9 cellular contexts compared by ENCODE assay signal in genomic region chr9:114484854-114485443, GRCh38. TPM values are rescaled to one million over a fixed set of nuclear protein-coding genes. Genes with fewer than 3 reads are reported as not detected.
DNase-seq lines count a peak whose midpoint lies in the region; ATAC-seq and TF ChIP-seq lines count a peak whose summit lies in the region.
"Had no signal": no experiment of that assay in that cellular context is flagged by ENCODE, and none has a peak within 500 bp of the region (broad histone marks: within the 10 kb centered on the region; RNA-seq: fewer than 3 reads in every experiment).

No MANE protein-coding gene starts in this region.

- no peaks in the 10 kb centered on the region for H3K9me3 Mint-ChIP-seq in activated B cell treated with CpG ODN at 0.5 μM for 24 hours
- H3K9me3 Mint-ChIP-seq: naive B cell had no signal

- intact Hi-C loops in activated B cell treated with CpG ODN at 0.5 μM for 24 hours (cut with micrococcal nuclease) (loop anchor here (5.0 kb wide), 2 partner anchors 52 to 148 kb away; no protein-coding TSS in a partner anchor), ovary (cut with DNase I) (loop anchor here in 1 of 4 donors (10.0 kb wide), 1 partner anchor 60 kb away; no protein-coding TSS in a partner anchor)

- peak overlapping the region; percentile 67 for H3K27ac Mint-ChIP-seq in activated B cell treated with CpG ODN at 0.5 μM for 24 hours

- H3K9me3 ChIP-seq in ovary: no peaks in the 10 kb centered on the region

- 68 to 71% (median 68%) methylated on average over 8 of the region's 8 CpGs for WGBS in ovary, 3 donors

- H3K27me3 Mint-ChIP-seq in activated B cell treated with CpG ODN at 0.5 μM for 24 hours: no peaks in the 10 kb centered on the region

- no peak for TF ChIP-seq EP300 in ovary (IDR thresholded peaks at IDR 0.05)

- DNase-seq in activated B cell treated with CpG ODN at 0.5 μM for 24 hours: no peak
- DNase-seq in epithelial cell of prostate (ENCODE audit: low read depth, low spot score): peak; percentile 50
- no peak for DNase-seq in midbrain (lab: John Stamatoyannopoulos, UW)
- no peak for DNase-seq in amniotic stem cell (lab: John Stamatoyannopoulos, UW)
- DNase-seq in ovary: no peak
- DNase-seq: naive B cell had no signal

- no peaks in the 10 kb centered on the region for H3K27me3 ChIP-seq in ovary

- CTCF ChIA-PET in activated B cell treated with CpG ODN at 0.5 μM for 24 hours (lab: Charles Lee): interaction anchor here (1.1 to 4.6 kb wide), 4 partner anchors 18 to 168 kb away, joined by 3 to 71 read pairs (median 4); no protein-coding TSS in a partner anchor

- no peaks in the 10 kb centered on the region for H3K36me3 ChIP-seq in ovary

- peak overlapping the region; percentile 48 for H3K4me3 Mint-ChIP-seq in activated B cell treated with CpG ODN at 0.5 μM for 24 hours
- H3K4me3 Mint-ChIP-seq: naive B cell had no signal

- peaks cover 42% of the 10 kb centered on the region for H3K4me1 Mint-ChIP-seq in activated B cell treated with CpG ODN at 0.5 μM for 24 hours

- no peak for TF ChIP-seq POLR2A in ovary (IDR thresholded peaks at IDR 0.05)

- peaks cover 4% of the 10 kb centered on the region for H3K4me1 ChIP-seq in ovary (ENCODE audit: insufficient read depth)

- no peak overlapping the region for H3K4me3 ChIP-seq in ovary

- H3K27ac ChIP-seq in epithelial cell of prostate (no peak overlapping the region), ovary (no peak overlapping the region)

- H3K36me3 Mint-ChIP-seq in activated B cell treated with CpG ODN at 0.5 μM for 24 hours (ENCODE audit: low read depth): no peaks in the 10 kb centered on the region
- H3K36me3 Mint-ChIP-seq: naive B cell had no signal

- POLR2A ChIA-PET in activated B cell treated with CpG ODN at 0.5 μM for 24 hours (lab: Charles Lee): interaction anchor here (0.6 to 0.9 kb wide), 3 partner anchors 33 to 103 kb away, joined by 3 to 7 read pairs (median 4); partner anchors contain the start of gene ATP6V1G1

- no peak for TF ChIP-seq CTCF in activated B cell treated with CpG ODN at 0.5 μM for 24 hours (IDR thresholded peaks at IDR 0.05)
- TF ChIP-seq CTCF in ovary (IDR thresholded peaks at IDR 0.05): no peak

- ATAC-seq in GM18868 (IDR thresholded peaks at IDR 0.05; ENCODE audit: unreplicated experiment) (peak; percentile 68), HG03354 (IDR thresholded peaks at IDR 0.05; ENCODE audit: poor library complexity, severe bottlenecking, unreplicated experiment) (peak; percentile 53), activated B cell treated with CpG ODN at 0.5 μM for 24 hours (ENCODE audit: low read depth) (peak; percentile 56), GM18519 (IDR thresholded peaks at IDR 0.05; ENCODE audit: low FRiP score, unreplicated experiment) (no peak)

RNA-seq across cellular contexts. Expression of gene WHRN, which starts 20.3 kb away (rescaled TPM):
- total RNA-seq in activated B cell treated with CpG ODN at 0.5 μM for 24 hours: 12.4 and 14.5 TPM in 2 replicates
- total RNA-seq in ovary: 10 to 100 TPM; 13.4 to 28.5 (median 25.6) TPM
- polyA plus RNA-seq in ovary: 10 to 100 TPM in 1 of 2 donors, 1 to 10 TPM in 1; 1.7 to 10.4 TPM
